ENCODE assay signal across 1 cellular context in the genomic region with DNA sequence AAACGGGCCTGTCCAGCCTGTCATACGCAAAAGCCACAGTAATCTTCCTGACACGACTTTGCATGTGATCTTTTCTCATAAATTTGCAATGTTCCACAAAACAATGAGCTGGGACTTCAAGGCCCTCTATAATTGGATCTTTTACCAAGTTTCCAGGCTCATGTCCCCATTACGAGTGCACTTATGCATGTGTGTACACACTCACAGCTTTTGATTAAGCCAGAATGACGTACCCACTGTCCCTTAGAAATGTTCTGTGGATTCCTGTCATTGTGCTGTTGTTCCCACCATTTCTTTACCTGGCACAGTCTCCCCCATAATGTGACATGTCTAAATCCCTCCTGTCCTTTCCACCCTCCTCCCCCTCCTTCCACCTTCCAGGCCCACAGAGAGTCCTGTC.
TF ChIP-seq lines count a peak whose summit lies in the region.

No MANE protein-coding gene starts in this region.

TF ChIP-seq in K562, 482 proteins besides CTCF, POLR2A, EP300 and RAD21:
- TF ChIP-seq EGR1 (conservative IDR thresholded peaks at IDR 0.05): no peak
- TF ChIP-seq, protein P1, sequence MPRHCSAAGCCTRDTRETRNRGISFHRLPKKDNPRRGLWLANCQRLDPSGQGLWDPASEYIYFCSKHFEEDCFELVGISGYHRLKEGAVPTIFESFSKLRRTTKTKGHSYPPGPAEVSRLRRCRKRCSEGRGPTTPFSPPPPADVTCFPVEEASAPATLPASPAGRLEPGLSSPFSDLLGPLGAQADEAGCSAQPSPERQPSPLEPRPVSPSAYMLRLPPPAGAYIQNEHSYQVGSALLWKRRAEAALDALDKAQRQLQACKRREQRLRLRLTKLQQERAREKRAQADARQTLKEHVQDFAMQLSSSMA (CRISPR knock-in tag; IDR thresholded peaks at IDR 0.05): no peak
- no peak for TF ChIP-seq TAL1 (IDR thresholded peaks at IDR 0.05)
- TF ChIP-seq, protein P2, sequence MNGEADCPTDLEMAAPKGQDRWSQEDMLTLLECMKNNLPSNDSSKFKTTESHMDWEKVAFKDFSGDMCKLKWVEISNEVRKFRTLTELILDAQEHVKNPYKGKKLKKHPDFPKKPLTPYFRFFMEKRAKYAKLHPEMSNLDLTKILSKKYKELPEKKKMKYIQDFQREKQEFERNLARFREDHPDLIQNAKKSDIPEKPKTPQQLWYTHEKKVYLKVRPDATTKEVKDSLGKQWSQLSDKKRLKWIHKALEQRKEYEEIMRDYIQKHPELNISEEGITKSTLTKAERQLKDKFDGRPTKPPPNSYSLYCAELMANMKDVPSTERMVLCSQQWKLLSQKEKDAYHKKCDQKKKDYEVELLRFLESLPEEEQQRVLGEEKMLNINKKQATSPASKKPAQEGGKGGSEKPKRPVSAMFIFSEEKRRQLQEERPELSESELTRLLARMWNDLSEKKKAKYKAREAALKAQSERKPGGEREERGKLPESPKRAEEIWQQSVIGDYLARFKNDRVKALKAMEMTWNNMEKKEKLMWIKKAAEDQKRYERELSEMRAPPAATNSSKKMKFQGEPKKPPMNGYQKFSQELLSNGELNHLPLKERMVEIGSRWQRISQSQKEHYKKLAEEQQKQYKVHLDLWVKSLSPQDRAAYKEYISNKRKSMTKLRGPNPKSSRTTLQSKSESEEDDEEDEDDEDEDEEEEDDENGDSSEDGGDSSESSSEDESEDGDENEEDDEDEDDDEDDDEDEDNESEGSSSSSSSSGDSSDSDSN (IDR thresholded peaks at IDR 0.05; ENCODE audit: borderline replicate concordance in 1 of 2, low read depth in 2 of 2, low read length in 2 of 2): no peak
- no peak for TF ChIP-seq ZNF121 (CRISPR knock-in tag; conservative IDR thresholded peaks at IDR 0.05)
- no peak for TF ChIP-seq SLC30A9 (CRISPR knock-in tag; IDR thresholded peaks at IDR 0.05)
- TF ChIP-seq, protein P3, sequence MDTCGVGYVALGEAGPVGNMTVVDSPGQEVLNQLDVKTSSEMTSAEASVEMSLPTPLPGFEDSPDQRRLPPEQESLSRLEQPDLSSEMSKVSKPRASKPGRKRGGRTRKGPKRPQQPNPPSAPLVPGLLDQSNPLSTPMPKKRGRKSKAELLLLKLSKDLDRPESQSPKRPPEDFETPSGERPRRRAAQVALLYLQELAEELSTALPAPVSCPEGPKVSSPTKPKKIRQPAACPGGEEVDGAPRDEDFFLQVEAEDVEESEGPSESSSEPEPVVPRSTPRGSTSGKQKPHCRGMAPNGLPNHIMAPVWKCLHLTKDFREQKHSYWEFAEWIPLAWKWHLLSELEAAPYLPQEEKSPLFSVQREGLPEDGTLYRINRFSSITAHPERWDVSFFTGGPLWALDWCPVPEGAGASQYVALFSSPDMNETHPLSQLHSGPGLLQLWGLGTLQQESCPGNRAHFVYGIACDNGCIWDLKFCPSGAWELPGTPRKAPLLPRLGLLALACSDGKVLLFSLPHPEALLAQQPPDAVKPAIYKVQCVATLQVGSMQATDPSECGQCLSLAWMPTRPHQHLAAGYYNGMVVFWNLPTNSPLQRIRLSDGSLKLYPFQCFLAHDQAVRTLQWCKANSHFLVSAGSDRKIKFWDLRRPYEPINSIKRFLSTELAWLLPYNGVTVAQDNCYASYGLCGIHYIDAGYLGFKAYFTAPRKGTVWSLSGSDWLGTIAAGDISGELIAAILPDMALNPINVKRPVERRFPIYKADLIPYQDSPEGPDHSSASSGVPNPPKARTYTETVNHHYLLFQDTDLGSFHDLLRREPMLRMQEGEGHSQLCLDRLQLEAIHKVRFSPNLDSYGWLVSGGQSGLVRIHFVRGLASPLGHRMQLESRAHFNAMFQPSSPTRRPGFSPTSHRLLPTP (IDR thresholded peaks at IDR 0.05; ENCODE audit: borderline replicate concordance, extremely low read depth, insufficient read length): no peak
- TF ChIP-seq, protein P4, sequence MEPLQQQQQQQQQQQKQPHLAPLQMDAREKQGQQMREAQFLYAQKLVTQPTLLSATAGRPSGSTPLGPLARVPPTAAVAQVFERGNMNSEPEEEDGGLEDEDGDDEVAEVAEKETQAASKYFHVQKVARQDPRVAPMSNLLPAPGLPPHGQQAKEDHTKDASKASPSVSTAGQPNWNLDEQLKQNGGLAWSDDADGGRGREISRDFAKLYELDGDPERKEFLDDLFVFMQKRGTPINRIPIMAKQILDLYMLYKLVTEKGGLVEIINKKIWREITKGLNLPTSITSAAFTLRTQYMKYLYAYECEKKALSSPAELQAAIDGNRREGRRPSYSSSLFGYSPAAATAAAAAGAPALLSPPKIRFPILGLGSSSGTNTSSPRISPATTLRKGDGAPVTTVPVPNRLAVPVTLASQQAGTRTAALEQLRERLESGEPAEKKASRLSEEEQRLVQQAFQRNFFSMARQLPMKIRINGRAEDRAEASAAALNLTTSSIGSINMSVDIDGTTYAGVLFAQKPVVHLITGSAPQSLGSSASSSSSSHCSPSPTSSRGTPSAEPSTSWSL (CRISPR knock-in tag; IDR thresholded peaks at IDR 0.05; ENCODE audit: borderline replicate concordance): no peak
- TF ChIP-seq PHB (CRISPR knock-in tag; IDR thresholded peaks at IDR 0.05): no peak
- TF ChIP-seq BRF1 (IDR thresholded peaks at IDR 0.05; ENCODE audit: borderline replicate concordance, extremely low read depth, insufficient read length): no peak
- TF ChIP-seq, protein P5, sequence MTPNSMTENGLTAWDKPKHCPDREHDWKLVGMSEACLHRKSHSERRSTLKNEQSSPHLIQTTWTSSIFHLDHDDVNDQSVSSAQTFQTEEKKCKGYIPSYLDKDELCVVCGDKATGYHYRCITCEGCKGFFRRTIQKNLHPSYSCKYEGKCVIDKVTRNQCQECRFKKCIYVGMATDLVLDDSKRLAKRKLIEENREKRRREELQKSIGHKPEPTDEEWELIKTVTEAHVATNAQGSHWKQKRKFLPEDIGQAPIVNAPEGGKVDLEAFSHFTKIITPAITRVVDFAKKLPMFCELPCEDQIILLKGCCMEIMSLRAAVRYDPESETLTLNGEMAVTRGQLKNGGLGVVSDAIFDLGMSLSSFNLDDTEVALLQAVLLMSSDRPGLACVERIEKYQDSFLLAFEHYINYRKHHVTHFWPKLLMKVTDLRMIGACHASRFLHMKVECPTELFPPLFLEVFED (CRISPR knock-in tag; conservative IDR thresholded peaks at IDR 0.05): no peak
- TF ChIP-seq, protein P6, sequence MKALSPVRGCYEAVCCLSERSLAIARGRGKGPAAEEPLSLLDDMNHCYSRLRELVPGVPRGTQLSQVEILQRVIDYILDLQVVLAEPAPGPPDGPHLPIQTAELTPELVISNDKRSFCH (CRISPR knock-in tag; IDR thresholded peaks at IDR 0.05): no peak
- TF ChIP-seq, protein P6 (tag; IDR thresholded peaks at IDR 0.05): no peak
- TF ChIP-seq, protein P7, sequence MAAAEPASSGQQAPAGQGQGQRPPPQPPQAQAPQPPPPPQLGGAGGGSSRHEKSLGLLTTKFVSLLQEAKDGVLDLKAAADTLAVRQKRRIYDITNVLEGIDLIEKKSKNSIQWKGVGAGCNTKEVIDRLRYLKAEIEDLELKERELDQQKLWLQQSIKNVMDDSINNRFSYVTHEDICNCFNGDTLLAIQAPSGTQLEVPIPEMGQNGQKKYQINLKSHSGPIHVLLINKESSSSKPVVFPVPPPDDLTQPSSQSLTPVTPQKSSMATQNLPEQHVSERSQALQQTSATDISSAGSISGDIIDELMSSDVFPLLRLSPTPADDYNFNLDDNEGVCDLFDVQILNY (CRISPR knock-in tag; IDR thresholded peaks at IDR 0.05): no peak
- TF ChIP-seq, protein P8, sequence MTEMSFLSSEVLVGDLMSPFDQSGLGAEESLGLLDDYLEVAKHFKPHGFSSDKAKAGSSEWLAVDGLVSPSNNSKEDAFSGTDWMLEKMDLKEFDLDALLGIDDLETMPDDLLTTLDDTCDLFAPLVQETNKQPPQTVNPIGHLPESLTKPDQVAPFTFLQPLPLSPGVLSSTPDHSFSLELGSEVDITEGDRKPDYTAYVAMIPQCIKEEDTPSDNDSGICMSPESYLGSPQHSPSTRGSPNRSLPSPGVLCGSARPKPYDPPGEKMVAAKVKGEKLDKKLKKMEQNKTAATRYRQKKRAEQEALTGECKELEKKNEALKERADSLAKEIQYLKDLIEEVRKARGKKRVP (CRISPR knock-in tag; IDR thresholded peaks at IDR 0.05): no peak
- no peak for TF ChIP-seq FOS (IDR thresholded peaks at IDR 0.05; ENCODE audit: extremely low read depth, insufficient read length)
- TF ChIP-seq SMC3 (conservative IDR thresholded peaks at IDR 0.05; ENCODE audit: insufficient read depth, low read depth, low read length): no peak
- TF ChIP-seq, protein P9, sequence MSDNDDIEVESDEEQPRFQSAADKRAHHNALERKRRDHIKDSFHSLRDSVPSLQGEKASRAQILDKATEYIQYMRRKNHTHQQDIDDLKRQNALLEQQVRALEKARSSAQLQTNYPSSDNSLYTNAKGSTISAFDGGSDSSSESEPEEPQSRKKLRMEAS (CRISPR knock-in tag; IDR thresholded peaks at IDR 0.05): no peak
- TF ChIP-seq PPARD (CRISPR knock-in tag; IDR thresholded peaks at IDR 0.05): no peak
- no peak for TF ChIP-seq SMARCB1 (IDR thresholded peaks at IDR 0.05; ENCODE audit: insufficient read length, low read depth)
- no peak for TF ChIP-seq MEIS2 (IDR thresholded peaks at IDR 0.05; ENCODE audit: partially characterized antibody)
TF ChIP-seq in K562: peak in this region for 0.
